Comparison of ENCODE assay signal across 8 cellular contexts in genomic region chr2:84879595-84880394, GRCh38. TPM values are rescaled to one million over a fixed set of nuclear protein-coding genes. Genes with fewer than 3 reads are reported as not detected.
DNase-seq lines count a peak whose midpoint lies in the region; ATAC-seq and TF ChIP-seq lines count a peak whose summit lies in the region.

No MANE protein-coding gene starts in this region.

- H3K4me3 ChIP-seq in AG10803 (ENCODE audit: low read length) (peak overlapping the region; percentile 66), thoracic aorta (peak overlapping the region; percentile 71)

- no peaks in the 10 kb centered on the region for H3K9me3 ChIP-seq in thoracic aorta

- peaks cover 63% of the 10 kb centered on the region for H3K4me1 Mint-ChIP-seq in activated naive CD4-positive, alpha-beta T cell treated with anti-CD3 and anti-CD28 coated beads, Interleukin-2, amount 10 ng/mL, durations not matched to agents 7 days and 5 days

- H3K36me3 Mint-ChIP-seq in activated naive CD4-positive, alpha-beta T cell treated with anti-CD3 and anti-CD28 coated beads, Interleukin-2, amount 10 ng/mL, durations not matched to agents 7 days and 5 days = peaks cover 38% of the 10 kb centered on the region

- H3K27me3 Mint-ChIP-seq in activated naive CD4-positive, alpha-beta T cell treated with anti-CD3 and anti-CD28 coated beads, Interleukin-2, amount 10 ng/mL, durations not matched to agents 7 days and 5 days = no peaks in the 10 kb centered on the region

- intact Hi-C loops in left colon (cut with DNase I, micrococcal nuclease) = loop anchor here in 1 of 2 donors (2.0 kb wide), 1 partner anchor 385 kb away; no protein-coding TSS in a partner anchor

- H3K27ac ChIP-seq in thoracic aorta = no peak overlapping the region

- TF ChIP-seq CTCF in AG10803 (conservative IDR thresholded peaks at IDR 0.05; ENCODE audit: low read length) = no peak
- TF ChIP-seq CTCF in thoracic aorta (IDR thresholded peaks at IDR 0.05) = no peak

- peaks cover 19 to 24% of the 10 kb centered on the region in 2 donors for H3K4me1 ChIP-seq in thoracic aorta (ENCODE audit: control insufficient read depth in 1 of 2, low read depth in 2 of 2)

- ATAC-seq in GM19035 (IDR thresholded peaks at IDR 0.05; ENCODE audit: unreplicated experiment) = peak; percentile 39
- peak; percentile 40 for ATAC-seq in HG03196 (IDR thresholded peaks at IDR 0.05; ENCODE audit: unreplicated experiment)
- peak; percentile 19 for ATAC-seq in left colon
- ATAC-seq in thoracic aorta (ENCODE audit: insufficient number of reproducible peaks, low FRiP score, low read depth) = no peak
- ATAC-seq in HG02970 (IDR thresholded peaks at IDR 0.05; ENCODE audit: low FRiP score, unreplicated experiment) = no peak

- CTCF ChIA-PET in activated naive CD4-positive, alpha-beta T cell treated with anti-CD3 and anti-CD28 coated beads, Interleukin-2, amount 10 ng/mL, durations not matched to agents 7 days and 5 days (lab: Charles Lee) = interaction anchor here (1.1 to 10.8 kb wide), 9 partner anchors 10 to 187 kb away, joined by 3 to 134 read pairs (median 5); partner anchors contain the start of gene TMSB10

- H3K9me3 Mint-ChIP-seq in activated naive CD4-positive, alpha-beta T cell treated with anti-CD3 and anti-CD28 coated beads, Interleukin-2, amount 10 ng/mL, durations not matched to agents 7 days and 5 days = no peaks in the 10 kb centered on the region

- H3K27me3 ChIP-seq in thoracic aorta (replicated peaks; ENCODE audit: insufficient read depth) = no peaks in the 10 kb centered on the region

- no peaks in the 10 kb centered on the region for H3K36me3 ChIP-seq in thoracic aorta

- peak overlapping the region; percentile 95 for H3K4me3 Mint-ChIP-seq in activated naive CD4-positive, alpha-beta T cell treated with anti-CD3 and anti-CD28 coated beads, Interleukin-2, amount 10 ng/mL, durations not matched to agents 7 days and 5 days

- H3K27ac Mint-ChIP-seq in activated naive CD4-positive, alpha-beta T cell treated with anti-CD3 and anti-CD28 coated beads, Interleukin-2, amount 10 ng/mL, durations not matched to agents 7 days and 5 days = peak overlapping the region; percentile 89

- no peak for DNase-seq in AG10803 (ENCODE audit: low read depth)
- peak; percentile 64 for DNase-seq in activated naive CD4-positive, alpha-beta T cell treated with anti-CD3 and anti-CD28 coated beads, Interleukin-2, amount 10 ng/mL, durations not matched to agents 7 days and 5 days
- peak; percentile 33 to 56 for DNase-seq in left colon
- DNase-seq in thoracic aorta (ENCODE audit: low spot score) = no peak
- no peak for DNase-seq in HuH-7 (ENCODE audit: low spot score)

RNA-seq across cellular contexts. Expression of gene TRABD2A, which starts 1.1 kb away (rescaled TPM):
- 100 to 1,000 TPM in 1 of 2 donors, 10 to 100 TPM in 1; 89.8 to 101 TPM for total RNA-seq in left colon
- total RNA-seq in thoracic aorta = 1 to 10 TPM in 1 of 2 donors, under 1 TPM in 1; 0.54 to 1.8 TPM

RNA-seq across cellular contexts. Expression of gene TMSB10, which starts 25.7 kb away (rescaled TPM):
- total RNA-seq in left colon = 1,000 to 10,000 TPM; 1,780 to 2,331 TPM
- total RNA-seq in thoracic aorta = 1,000 to 10,000 TPM; 1,865 to 2,172 TPM

Comparison
In these comparisons a context has a peak if more than half of its experiments do, and no peak if none do; other contexts are left out.
1. DNase-seq: peak in activated naive CD4-positive, alpha-beta T cell treated with anti-CD3 and anti-CD28 coated beads, Interleukin-2, amount 10 ng/mL, durations not matched to agents 7 days and 5 days (single experiment) and left colon (2 of 2); none in AG10803 (single experiment), thoracic aorta (single experiment) and HuH-7 (single experiment).
2. ATAC-seq: peak in GM19035 (single experiment), HG03196 (single experiment) and left colon (single experiment); none in thoracic aorta (single experiment) and HG02970 (single experiment).
3. RNA of gene TRABD2A, which starts 1.1 kb away (total RNA-seq): 89.8 to 101 TPM in left colon; 0.54 to 1.8 TPM in thoracic aorta; every median in the first group is over 10 times any median in the second.